ENCODE assay signal across 17 cellular contexts in genomic region chr6:111766524-111766857, GRCh38.
DNase-seq lines count a peak whose midpoint lies in the region; ATAC-seq and TF ChIP-seq lines count a peak whose summit lies in the region.
"Had no signal": no experiment of that assay in that cellular context is flagged by ENCODE, and none has a peak within 500 bp of the region (broad histone marks: within the 10 kb centered on the region; RNA-seq: fewer than 3 reads in every experiment).

No MANE protein-coding gene starts in this region.

- peaks cover 0 to 5% (median 0%) of the 10 kb centered on the region in 7 donors for H3K9me3 Mint-ChIP-seq in CD4-positive, CD25-positive, alpha-beta regulatory T cell
- H3K9me3 Mint-ChIP-seq in CD8-positive, alpha-beta T cell: no peaks in the 10 kb centered on the region
- no peaks in the 10 kb centered on the region for H3K9me3 Mint-ChIP-seq in activated naive CD8-positive, alpha-beta T cell (ENCODE audit: low read depth)
- H3K9me3 Mint-ChIP-seq in natural killer cell: no peaks in the 10 kb centered on the region
- H3K9me3 Mint-ChIP-seq: mesothelial cell of epicardium had no signal

- H3K27ac ChIP-seq in CD4-positive, CD25-positive, alpha-beta regulatory T cell (ENCODE audit: insufficient read depth, low read length, poor library complexity, severe bottlenecking): peak overlapping the region; percentile 98
- peak overlapping the region; percentile 7 for H3K27ac ChIP-seq in CD8-positive, alpha-beta T cell (ENCODE audit: low read depth, low read length)
- H3K27ac ChIP-seq: right atrium auricular region, thyroid gland had no signal

- H3K4me1 Mint-ChIP-seq in CD4-positive, CD25-positive, alpha-beta regulatory T cell: peaks cover 71 to 98% (median 91%) of the 10 kb centered on the region in 4 donors
- H3K4me1 Mint-ChIP-seq in CD8-positive, alpha-beta T cell (ENCODE audit: low read depth): peaks cover 98% of the 10 kb centered on the region
- peaks cover 99% of the 10 kb centered on the region for H3K4me1 Mint-ChIP-seq in activated naive CD8-positive, alpha-beta T cell (ENCODE audit: low read depth)
- peaks cover 100% of the 10 kb centered on the region in 2 donors for H3K4me1 Mint-ChIP-seq in natural killer cell

- H3K36me3 Mint-ChIP-seq in CD4-positive, CD25-positive, alpha-beta regulatory T cell: peaks cover 24% of the 10 kb centered on the region
- H3K36me3 Mint-ChIP-seq in CD8-positive, alpha-beta T cell: peaks cover 42% of the 10 kb centered on the region
- peaks cover 35% of the 10 kb centered on the region for H3K36me3 Mint-ChIP-seq in activated naive CD8-positive, alpha-beta T cell
- no peaks in the 10 kb centered on the region for H3K36me3 Mint-ChIP-seq in natural killer cell

- H3K27ac Mint-ChIP-seq in CD4-positive, CD25-positive, alpha-beta regulatory T cell: peak overlapping the region; percentile 99 to 100 (median 100)
- peak overlapping the region; percentile 99 for H3K27ac Mint-ChIP-seq in CD8-positive, alpha-beta T cell
- H3K27ac Mint-ChIP-seq in activated naive CD8-positive, alpha-beta T cell: peak overlapping the region; percentile 100
- peak overlapping the region; percentile 99 to 100 for H3K27ac Mint-ChIP-seq in natural killer cell
- H3K27ac Mint-ChIP-seq: mesothelial cell of epicardium had no signal

- no peaks in the 10 kb centered on the region for H3K27me3 ChIP-seq in CD4-positive, CD25-positive, alpha-beta regulatory T cell (ENCODE audit: control insufficient read depth, insufficient read depth, low read length)
- H3K27me3 ChIP-seq in CD8-positive, alpha-beta T cell (ENCODE audit: insufficient read depth, low read length): no peaks in the 10 kb centered on the region
- H3K27me3 ChIP-seq: dorsolateral prefrontal cortex, right atrium auricular region, thyroid gland had no signal

- CTCF ChIA-PET in CD8-positive, alpha-beta T cell (lab: Charles Lee): interaction anchor here (0.7 to 2.4 kb wide), 5 partner anchors 22 to 277 kb away, joined by 3 to 7 read pairs (median 3); no protein-coding TSS in a partner anchor

- peak overlapping the region in 3 of 4 donors; percentile 82 to 87 (median 85) for H3K4me3 Mint-ChIP-seq in CD4-positive, CD25-positive, alpha-beta regulatory T cell
- peak overlapping the region; percentile 33 for H3K4me3 Mint-ChIP-seq in CD8-positive, alpha-beta T cell
- H3K4me3 Mint-ChIP-seq in activated naive CD8-positive, alpha-beta T cell: peak overlapping the region; percentile 67
- H3K4me3 Mint-ChIP-seq in natural killer cell: peak overlapping the region; percentile 95
- H3K4me3 Mint-ChIP-seq: mesothelial cell of epicardium had no signal

- no peak for DNase-seq in CD4-positive, CD25-positive, alpha-beta regulatory T cell
- DNase-seq in CD8-positive, alpha-beta T cell: no peak
- no peak for DNase-seq in natural killer cell
- DNase-seq in AML-193 (lab: John Stamatoyannopoulos, UW): no peak
- DNase-seq: dorsolateral prefrontal cortex, left cardiac atrium, NCI-H187 treated with DMSO at 0.1 percent for 48 hours, NCI-H2227 treated with DMSO at 0.1 percent for 48 hours, PC-3, SHP77 treated with DMSO at 0.1 percent for 48 hours, T-helper 9 cell, thyroid gland had no signal

- peak overlapping the region; percentile 89 for H3K4me3 ChIP-seq in CD4-positive, CD25-positive, alpha-beta regulatory T cell (ENCODE audit: low read depth, low read length)
- H3K4me3 ChIP-seq in CD8-positive, alpha-beta T cell (ENCODE audit: low read depth, low read length): no peak overlapping the region
- H3K4me3 ChIP-seq: dorsolateral prefrontal cortex, right atrium auricular region, thyroid gland had no signal

- peaks cover 99% of the 10 kb centered on the region for H3K4me1 ChIP-seq in CD4-positive, CD25-positive, alpha-beta regulatory T cell (ENCODE audit: control insufficient read depth, insufficient read depth, low read length, poor library complexity, severe bottlenecking)
- peaks cover 97% of the 10 kb centered on the region for H3K4me1 ChIP-seq in CD8-positive, alpha-beta T cell (ENCODE audit: insufficient read depth, low read length)

- intact Hi-C loops in CD8-positive, alpha-beta T cell (cut with DNase I, micrococcal nuclease): no loop called here
- intact Hi-C loops in natural killer cell (cut with micrococcal nuclease): loop anchor here (2.0 to 5.0 kb wide), 2 partner anchors 70 to 106 kb away; partner anchors contain the start of gene FYN

- no peaks in the 10 kb centered on the region for H3K9me3 ChIP-seq in CD4-positive, CD25-positive, alpha-beta regulatory T cell (ENCODE audit: control insufficient read depth in 2 of 2, low read length in 2 of 2)
- no peaks in the 10 kb centered on the region for H3K9me3 ChIP-seq in CD8-positive, alpha-beta T cell (ENCODE audit: low read length)
- H3K9me3 ChIP-seq: right atrium auricular region, thyroid gland had no signal

- ATAC-seq in CD4-positive, CD25-positive, alpha-beta regulatory T cell (ENCODE audit: low read depth in 2 of 2): no peak
- ATAC-seq in CD8-positive, alpha-beta T cell: no peak
- ATAC-seq in natural killer cell: no peak
- ATAC-seq in HG03432 (IDR thresholded peaks at IDR 0.05; ENCODE audit: unreplicated experiment): no peak
- ATAC-seq in HG03571 (IDR thresholded peaks at IDR 0.05; ENCODE audit: unreplicated experiment): no peak
- ATAC-seq: left cardiac atrium, PC-3 had no signal

- TF ChIP-seq CTCF in CD8-positive, alpha-beta T cell (IDR thresholded peaks at IDR 0.05): no peak
- TF ChIP-seq CTCF in natural killer cell (IDR thresholded peaks at IDR 0.05): no peak

- POLR2A ChIA-PET in CD8-positive, alpha-beta T cell (lab: Charles Lee): interaction anchor here (0.9 to 1.3 kb wide), 4 partner anchors 11 to 105 kb away, joined by 3 to 5 read pairs (median 4); no protein-coding TSS in a partner anchor

- peaks cover 9% of the 10 kb centered on the region for H3K36me3 ChIP-seq in CD4-positive, CD25-positive, alpha-beta regulatory T cell (ENCODE audit: control insufficient read depth, insufficient read depth, low read length)
- H3K36me3 ChIP-seq in CD8-positive, alpha-beta T cell (ENCODE audit: insufficient read depth, low read length): peaks cover 6% of the 10 kb centered on the region
- H3K36me3 ChIP-seq: right atrium auricular region, thyroid gland had no signal

- no peaks in the 10 kb centered on the region for H3K27me3 Mint-ChIP-seq in CD4-positive, CD25-positive, alpha-beta regulatory T cell
- H3K27me3 Mint-ChIP-seq in CD8-positive, alpha-beta T cell (ENCODE audit: low read depth): no peaks in the 10 kb centered on the region
- no peaks in the 10 kb centered on the region for H3K27me3 Mint-ChIP-seq in activated naive CD8-positive, alpha-beta T cell
- H3K27me3 Mint-ChIP-seq in natural killer cell (ENCODE audit: low read depth in 2 of 2): no peaks in the 10 kb centered on the region

Comparison
In these comparisons a context has a peak if more than half of its experiments do, and no peak if none do; other contexts are left out.
1. H3K4me3 Mint-ChIP-seq: peak in every context shown above with its lines; median percentile 95 in natural killer cell; 85 in CD4-positive, CD25-positive, alpha-beta regulatory T cell; 67 in activated naive CD8-positive, alpha-beta T cell; 33 in CD8-positive, alpha-beta T cell.